15 cellular contexts compared by ENCODE assay signal in the genomic region with DNA sequence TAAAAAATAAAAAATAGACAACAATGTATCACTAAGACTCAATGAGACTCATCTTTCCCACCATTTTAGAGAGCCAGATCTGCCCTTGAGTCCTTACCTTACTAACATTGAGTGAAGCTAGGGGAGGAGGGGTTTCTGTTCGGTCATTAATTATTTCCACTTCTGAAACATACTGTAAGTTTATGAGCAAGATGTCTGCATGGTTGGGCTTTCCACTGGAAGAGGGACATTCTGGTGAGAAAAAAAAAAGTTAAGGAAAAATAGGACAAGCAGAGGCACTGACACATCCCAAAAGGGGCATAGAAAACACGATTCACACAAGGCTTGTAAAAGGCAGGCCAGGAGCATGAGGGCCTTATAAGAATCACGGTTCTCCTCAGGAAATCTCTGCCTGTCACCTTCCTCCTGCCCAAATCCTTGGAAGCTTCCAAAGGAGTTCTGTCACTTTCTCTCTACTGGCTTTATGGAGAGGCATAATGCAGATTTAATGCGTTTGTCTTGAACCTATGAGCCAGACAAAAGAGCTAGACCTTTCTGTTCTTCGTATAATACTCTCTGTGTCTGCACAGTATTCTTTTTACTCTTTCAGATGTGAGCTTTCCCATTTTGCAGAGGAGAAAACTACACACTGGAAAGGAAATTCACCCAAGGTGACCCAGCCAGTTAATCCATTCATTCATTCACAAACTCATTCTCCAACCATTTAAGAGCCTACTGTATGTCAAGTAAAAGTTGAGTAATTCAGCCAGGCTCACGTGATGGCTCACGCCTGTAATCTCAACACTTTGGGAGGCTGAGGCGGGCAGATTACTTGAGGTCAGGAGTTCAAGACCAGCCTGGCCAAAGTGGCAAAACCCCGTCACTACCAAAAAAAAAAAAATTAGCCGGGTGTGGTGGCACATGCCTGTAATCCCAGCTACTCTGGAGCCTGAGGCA. TPM values are rescaled to one million over a fixed set of nuclear protein-coding genes. Genes with fewer than 3 reads are reported as not detected.
DNase-seq lines count a peak whose midpoint lies in the region; ATAC-seq, FAIRE-seq and TF ChIP-seq lines count a peak whose summit lies in the region.
"Had no signal": no experiment of that assay in that cellular context is flagged by ENCODE, and none has a peak within 500 bp of the region (broad histone marks: within the 10 kb centered on the region; RNA-seq: fewer than 3 reads in every experiment).

No MANE protein-coding gene starts in this region.

- H3K79me2 ChIP-seq in GM23338 (replicated peaks; ENCODE audit: insufficient read depth) = peaks cover 72% of the 10 kb centered on the region
- peaks cover 81% of the 10 kb centered on the region for H3K79me2 ChIP-seq in MM.1S (ENCODE audit: low read length)

- TF ChIP-seq CTCF in GM23338 (conservative IDR thresholded peaks at IDR 0.05; ENCODE audit: low read depth in 2 of 2) (no peak), MM.1S (IDR thresholded peaks at IDR 0.05; ENCODE audit: low read length) (no peak)

- peak overlapping the region; percentile 44 for H3K4me3 Mint-ChIP-seq in GM23338
- peak overlapping the region; percentile 22 for H3K4me3 Mint-ChIP-seq in activated CD4-positive, alpha-beta memory T cell treated with anti-CD3 and anti-CD28 coated beads, Interleukin-2, amount 10 ng/mL, durations not matched to agents 7 days and 5 days
- no peak overlapping the region for H3K4me3 Mint-ChIP-seq in memory B cell
- H3K4me3 Mint-ChIP-seq: central memory CD8-positive, alpha-beta T cell had no signal

- H3K36me3 ChIP-seq in BLaER1 treated with 17β-estradiol and CSF1 and Interleukin-3, amounts not matched to agents 10 nM and 100 nM = peaks cover 46 to 63% (median 60%) of the 10 kb centered on the region in 11 experiments
- H3K36me3 ChIP-seq in GM23338 (ENCODE audit: insufficient read depth) = peaks cover 48% of the 10 kb centered on the region
- H3K36me3 ChIP-seq in MM.1S (replicated peaks; ENCODE audit: insufficient read depth, low read length) = peaks cover 7% of the 10 kb centered on the region; the same call in 1 of the 2 replicates

- POLR2A ChIA-PET in activated CD4-positive, alpha-beta memory T cell treated with anti-CD3 and anti-CD28 coated beads, Interleukin-2, amount 10 ng/mL, durations not matched to agents 7 days and 5 days (lab: Charles Lee) = interaction anchor here (0.6 to 1.2 kb wide), 2 partner anchors 56 to 77 kb away, joined by 3 to 4 read pairs; no protein-coding TSS in a partner anchor

- no peak overlapping the region for H3K27ac ChIP-seq in BLaER1 treated with 17β-estradiol and CSF1 and Interleukin-3, amounts not matched to agents 10 nM and 100 nM
- H3K27ac ChIP-seq in GM23338 (ENCODE audit: low read depth) (peak overlapping the region; percentile 66; the same call in 1 of the 2 replicates), MM.1S (ENCODE audit: low read length) (no peak overlapping the region)
- H3K27ac ChIP-seq: right atrium auricular region, thoracic aorta had no signal

- H2AFZ ChIP-seq in GM23338 (no peak overlapping the region), MM.1S (ENCODE audit: low read length) (no peak overlapping the region)

- no peaks in the 10 kb centered on the region; the same call in 2 of the 3 replicates for H3K9me3 Mint-ChIP-seq in GM23338
- no peaks in the 10 kb centered on the region for H3K9me3 Mint-ChIP-seq in activated CD4-positive, alpha-beta memory T cell treated with anti-CD3 and anti-CD28 coated beads, Interleukin-2, amount 10 ng/mL, durations not matched to agents 7 days and 5 days
- H3K9me3 Mint-ChIP-seq in memory B cell = no peaks in the 10 kb centered on the region
- H3K9me3 Mint-ChIP-seq: central memory CD8-positive, alpha-beta T cell had no signal

- H3K27me3 Mint-ChIP-seq in GM23338 (ENCODE audit: insufficient read depth, low read depth, poor library complexity) (peaks cover 2% of the 10 kb centered on the region), memory B cell (no peaks in the 10 kb centered on the region)
- no peaks in the 10 kb centered on the region for H3K27me3 Mint-ChIP-seq in activated CD4-positive, alpha-beta memory T cell treated with anti-CD3 and anti-CD28 coated beads, Interleukin-2, amount 10 ng/mL, durations not matched to agents 7 days and 5 days
- H3K27me3 Mint-ChIP-seq: central memory CD8-positive, alpha-beta T cell had no signal

- no peak for DNase-seq in GM23338 (ENCODE audit: low spot score)
- no peak for DNase-seq in activated CD4-positive, alpha-beta memory T cell treated with anti-CD3 and anti-CD28 coated beads, Interleukin-2, amount 10 ng/mL, durations not matched to agents 7 days and 5 days
- DNase-seq in memory B cell (ENCODE audit: low spot score in 2 of 2) = no peak
- no peak for DNase-seq in MM.1S
- no peak for DNase-seq in stimulated activated CD4-positive, alpha-beta T cell treated with anti-CD3 and anti-CD28 coated beads, Interleukin-2, amount 100 ng/mL, for 24 hours
- DNase-seq in HTR-8/SVneo (ENCODE audit: insufficient read length, low spot score) = no peak
- DNase-seq in glomerular visceral epithelial cell (ENCODE audit: extremely low spot score) = no peak
- DNase-seq: COR-L47, NCI-H446 had no signal

- H3K9me2 ChIP-seq in GM23338 (ENCODE audit: insufficient read depth) (no peaks in the 10 kb centered on the region; the same call in 1 of the 2 replicates), MM.1S (replicated peaks; ENCODE audit: insufficient read depth, low read length) (no peaks in the 10 kb centered on the region)

- no peaks in the 10 kb centered on the region for H3K27me3 ChIP-seq in BLaER1 treated with 17β-estradiol and CSF1 and Interleukin-3, amounts not matched to agents 10 nM and 100 nM
- no peaks in the 10 kb centered on the region for H3K27me3 ChIP-seq in GM23338 (ENCODE audit: insufficient read depth)
- no peaks in the 10 kb centered on the region for H3K27me3 ChIP-seq in MM.1S (replicated peaks; ENCODE audit: insufficient read depth, low read length)
- H3K27me3 ChIP-seq: right atrium auricular region had no signal

- no peak for FAIRE-seq in HTR-8/SVneo (lab: Jason Lieb, UNC)
- FAIRE-seq: RCC 7860, TTC549 had no signal

- H3K4me1 Mint-ChIP-seq in GM23338 = peaks cover 24% of the 10 kb centered on the region
- peaks cover 52% of the 10 kb centered on the region for H3K4me1 Mint-ChIP-seq in activated CD4-positive, alpha-beta memory T cell treated with anti-CD3 and anti-CD28 coated beads, Interleukin-2, amount 10 ng/mL, durations not matched to agents 7 days and 5 days
- H3K4me1 Mint-ChIP-seq in memory B cell = peaks cover 28% of the 10 kb centered on the region

- no peaks in the 10 kb centered on the region for H3K9me3 ChIP-seq in BLaER1 treated with 17β-estradiol and CSF1 and Interleukin-3, amounts not matched to agents 10 nM and 100 nM (replicated peaks in 1 of 11)
- H3K9me3 ChIP-seq in MM.1S (replicated peaks; ENCODE audit: insufficient read depth, low read length) = no peaks in the 10 kb centered on the region
- H3K9me3 ChIP-seq: right atrium auricular region, thoracic aorta had no signal

- H3F3A ChIP-seq in GM23338 (replicated peaks; ENCODE audit: low read depth) (peaks cover 26% of the 10 kb centered on the region), MM.1S (ENCODE audit: insufficient read depth, low read length) (peaks cover 14% of the 10 kb centered on the region)

- peaks cover 31 to 60% (median 34%) of the 10 kb centered on the region in 10 experiments for H3K4me1 ChIP-seq in BLaER1 treated with 17β-estradiol and CSF1 and Interleukin-3, amounts not matched to agents 10 nM and 100 nM
- H3K4me1 ChIP-seq in GM23338 (ENCODE audit: insufficient read depth) (peaks cover 18% of the 10 kb centered on the region), MM.1S (ENCODE audit: low read length) (peaks cover 3% of the 10 kb centered on the region; the same call in 1 of the 2 replicates)

- H4K20me1 ChIP-seq in BLaER1 treated with 17β-estradiol and CSF1 and Interleukin-3, amounts not matched to agents 10 nM and 100 nM = peaks cover 59 to 72% (median 68%) of the 10 kb centered on the region in 11 experiments; a peak in 20 of 22 replicates
- peaks cover 50% of the 10 kb centered on the region for H4K20me1 ChIP-seq in GM23338 (replicated peaks; ENCODE audit: insufficient read depth)
- H4K20me1 ChIP-seq in MM.1S (ENCODE audit: insufficient read depth, low read length) = peaks cover 7% of the 10 kb centered on the region; the same call in 1 of the 2 replicates

- H3K27ac Mint-ChIP-seq in GM23338 (peak overlapping the region; percentile 87), memory B cell (peak overlapping the region; percentile 31)
- H3K27ac Mint-ChIP-seq in activated CD4-positive, alpha-beta memory T cell treated with anti-CD3 and anti-CD28 coated beads, Interleukin-2, amount 10 ng/mL, durations not matched to agents 7 days and 5 days = peak overlapping the region; percentile 3

- H3K36me3 Mint-ChIP-seq in GM23338 (ENCODE audit: low read depth) (peaks cover 57% of the 10 kb centered on the region), memory B cell (peaks cover 16% of the 10 kb centered on the region)
- H3K36me3 Mint-ChIP-seq in activated CD4-positive, alpha-beta memory T cell treated with anti-CD3 and anti-CD28 coated beads, Interleukin-2, amount 10 ng/mL, durations not matched to agents 7 days and 5 days (ENCODE audit: low read depth) = peaks cover 45% of the 10 kb centered on the region

- H3K9ac ChIP-seq in BLaER1 treated with 17β-estradiol and CSF1 and Interleukin-3, amounts not matched to agents 10 nM and 100 nM = peak overlapping the region in 7 of 11 experiments; percentile 10 to 92 (median 26); a peak in 10 of 22 replicates
- H3K9ac ChIP-seq in MM.1S (ENCODE audit: low read length) = no peak overlapping the region

- CTCF ChIA-PET in activated CD4-positive, alpha-beta memory T cell treated with anti-CD3 and anti-CD28 coated beads, Interleukin-2, amount 10 ng/mL, durations not matched to agents 7 days and 5 days (lab: Charles Lee) = interaction anchor here (0.6 kb wide), 1 partner anchor 661 kb away, joined by 4 read pairs; no protein-coding TSS in a partner anchor

- no peak overlapping the region for H3K4me3 ChIP-seq in BLaER1 treated with 17β-estradiol and CSF1 and Interleukin-3, amounts not matched to agents 10 nM and 100 nM
- H3K4me3 ChIP-seq in GM23338 = peak overlapping the region; percentile 97; the same call in 1 of the 2 replicates
- no peak overlapping the region for H3K4me3 ChIP-seq in MM.1S (ENCODE audit: low read length)
- H3K4me3 ChIP-seq: right atrium auricular region, thoracic aorta had no signal

- no peak for ATAC-seq in GM23338
- no peak for ATAC-seq in memory B cell (ENCODE audit: low read depth)

- H3K4me2 ChIP-seq in BLaER1 treated with 17β-estradiol and CSF1 and Interleukin-3, amounts not matched to agents 10 nM and 100 nM = peak overlapping the region; percentile 29 to 97 (median 89); a peak in 18 of 22 replicates
- H3K4me2 ChIP-seq in GM23338 = peak overlapping the region; percentile 97; the same call in 1 of the 2 replicates
- H3K4me2 ChIP-seq in MM.1S (ENCODE audit: low read depth, low read length) = no peak overlapping the region

RNA-seq across cellular contexts. Expression of gene LSM12, which starts 2.5 kb away (rescaled TPM):
- total RNA-seq in GM23338 (2014; rRNA removed; shearing (Covaris generic)) = 64.4 and 72.7 TPM in 2 replicates
- 226 and 241 TPM in 2 replicates for polyA plus RNA-seq in GM23338 (2016; fragmentation: Nextera tagmentation; extraction: Ambion mirVana)
- total RNA-seq in activated CD4-positive, alpha-beta memory T cell treated with anti-CD3 and anti-CD28 coated beads, Interleukin-2, amount 10 ng/mL, durations not matched to agents 7 days and 5 days = 10 to 100 TPM; 61.1 to 62.8 TPM

RNA-seq across cellular contexts. Expression of gene G6PC3, which starts 6.6 kb away (rescaled TPM):
- total RNA-seq in GM23338 (2014; rRNA removed; shearing (Covaris generic)) = 110 and 112 TPM in 2 replicates
- polyA plus RNA-seq in GM23338 (2016; fragmentation: Nextera tagmentation; extraction: Ambion mirVana) = 143 and 154 TPM in 2 replicates
- 10 to 100 TPM; 19.3 to 19.9 TPM for total RNA-seq in activated CD4-positive, alpha-beta memory T cell treated with anti-CD3 and anti-CD28 coated beads, Interleukin-2, amount 10 ng/mL, durations not matched to agents 7 days and 5 days

RNA-seq across cellular contexts. Expression of gene TMEM101, which starts 49.2 kb away (rescaled TPM):
- 31.6 and 38.4 TPM in 2 replicates for total RNA-seq in GM23338 (2014; rRNA removed; shearing (Covaris generic))
- polyA plus RNA-seq in GM23338 (2016; fragmentation: Nextera tagmentation; extraction: Ambion mirVana) = 15.9 and 19.7 TPM in 2 replicates
- 10 to 100 TPM; 32.2 to 35.5 TPM for total RNA-seq in activated CD4-positive, alpha-beta memory T cell treated with anti-CD3 and anti-CD28 coated beads, Interleukin-2, amount 10 ng/mL, durations not matched to agents 7 days and 5 days

RNA-seq across cellular contexts. Expression of gene HDAC5, which starts 59.5 kb away (rescaled TPM):
- 71.1 and 86.9 TPM in 2 replicates for total RNA-seq in GM23338 (2014; rRNA removed; shearing (Covaris generic))
- 16.9 TPM in 2 replicates for polyA plus RNA-seq in GM23338 (2016; fragmentation: Nextera tagmentation; extraction: Ambion mirVana)
- 10 to 100 TPM; 42.2 to 42.7 TPM for total RNA-seq in activated CD4-positive, alpha-beta memory T cell treated with anti-CD3 and anti-CD28 coated beads, Interleukin-2, amount 10 ng/mL, durations not matched to agents 7 days and 5 days

RNA-seq across cellular contexts. Expression of gene NAGS, which starts 59.5 kb away (rescaled TPM):
- total RNA-seq in GM23338 (2014; rRNA removed; shearing (Covaris generic)) = 7.2 and 7.7 TPM in 2 replicates
- 4.1 and 4.2 TPM in 2 replicates for polyA plus RNA-seq in GM23338 (2016; fragmentation: Nextera tagmentation; extraction: Ambion mirVana)
- total RNA-seq in activated CD4-positive, alpha-beta memory T cell treated with anti-CD3 and anti-CD28 coated beads, Interleukin-2, amount 10 ng/mL, durations not matched to agents 7 days and 5 days = 1 to 10 TPM; 1.5 TPM

Comparison
In these comparisons a context has a peak if more than half of its experiments do, and no peak if none do; other contexts are left out.
1. H3K27ac Mint-ChIP-seq: peak in every context shown above with its lines; median percentile 87 in GM23338; 31 in memory B cell; 3 in activated CD4-positive, alpha-beta memory T cell treated with anti-CD3 and anti-CD28 coated beads, Interleukin-2, amount 10 ng/mL, durations not matched to agents 7 days and 5 days.